ENCODE assay signal across 8 cellular contexts in the genomic region with DNA sequence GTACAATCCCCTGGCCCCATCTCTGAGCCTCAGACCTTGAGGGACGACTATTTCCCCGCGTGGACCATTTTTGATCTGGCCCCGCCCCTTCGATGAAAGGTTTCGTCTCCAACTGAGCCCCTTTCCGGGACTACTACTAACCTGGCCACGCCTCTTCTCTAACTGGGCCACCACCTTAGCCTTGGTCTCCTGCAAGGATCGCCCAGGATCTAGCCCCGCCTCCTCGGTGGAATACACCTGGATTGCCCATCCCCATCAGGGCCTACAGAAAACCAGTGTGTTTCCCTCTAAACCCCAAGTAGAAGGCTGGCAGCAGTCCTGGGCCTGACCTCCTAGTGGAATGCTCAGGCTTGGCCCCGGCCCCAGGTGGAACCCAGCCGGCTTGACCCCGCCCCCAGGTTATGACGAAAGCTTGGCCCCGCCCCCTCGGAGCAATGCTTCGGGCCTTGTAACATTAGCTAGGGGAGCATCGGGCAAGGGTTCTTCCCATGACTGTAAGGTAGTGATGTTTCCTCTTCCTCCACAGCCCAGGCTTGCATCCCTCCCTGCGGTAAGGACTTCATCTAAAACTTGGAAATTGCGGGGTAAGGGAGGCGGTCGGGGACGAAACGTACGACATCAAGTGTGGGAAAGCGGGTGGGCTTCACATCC. TPM values are rescaled to one million over a fixed set of nuclear protein-coding genes. Genes with fewer than 3 reads are reported as not detected.
DNase-seq lines count a peak whose midpoint lies in the region; ATAC-seq and TF ChIP-seq lines count a peak whose summit lies in the region.

No MANE protein-coding gene starts in this region.

- H3K4me3 Mint-ChIP-seq in activated CD4-positive, alpha-beta T cell treated with anti-CD3 and anti-CD28 coated beads, Interleukin-2, amount 10 ng/mL, durations not matched to agents 7 days and 5 days: peak overlapping the region; percentile 89
- peak overlapping the region; percentile 67 for H3K4me3 Mint-ChIP-seq in endodermal cell
- H3K4me3 Mint-ChIP-seq in stimulated activated naive CD8-positive, alpha-beta T cell treated with anti-CD3 and anti-CD28 coated beads, Interleukin-15, amount 100 ng/mL, for 72 hours: peak overlapping the region; percentile 87 to 91

- H3K27ac Mint-ChIP-seq in activated CD4-positive, alpha-beta T cell treated with anti-CD3 and anti-CD28 coated beads, Interleukin-2, amount 10 ng/mL, durations not matched to agents 7 days and 5 days: peak overlapping the region; percentile 50
- peak overlapping the region; percentile 97 for H3K27ac Mint-ChIP-seq in endodermal cell
- H3K27ac Mint-ChIP-seq in stimulated activated naive CD8-positive, alpha-beta T cell treated with anti-CD3 and anti-CD28 coated beads, Interleukin-15, amount 100 ng/mL, for 72 hours: peak overlapping the region in 1 of 2 donors; percentile 57

- H2BK5ac ChIP-seq in mesenchymal stem cell (ENCODE audit: low read depth, low read length, poor library complexity, severe bottlenecking): no peak overlapping the region

- no peak overlapping the region for H3K23ac ChIP-seq in mesenchymal stem cell (ENCODE audit: low read length in 2 of 2)

- H3K27me3 Mint-ChIP-seq in activated CD4-positive, alpha-beta T cell treated with anti-CD3 and anti-CD28 coated beads, Interleukin-2, amount 10 ng/mL, durations not matched to agents 7 days and 5 days: peaks cover 6% of the 10 kb centered on the region
- no peaks in the 10 kb centered on the region for H3K27me3 Mint-ChIP-seq in endodermal cell (ENCODE audit: insufficient read depth)
- peaks cover 18% of the 10 kb centered on the region for H3K27me3 Mint-ChIP-seq in stimulated activated naive CD8-positive, alpha-beta T cell treated with anti-CD3 and anti-CD28 coated beads, Interleukin-15, amount 100 ng/mL, for 72 hours

- H2AFZ ChIP-seq in mesenchymal stem cell (ENCODE audit: low read depth, low read length): no peak overlapping the region

- no peaks in the 10 kb centered on the region for H3K4me1 ChIP-seq in endodermal cell (ENCODE audit: control insufficient read depth, insufficient read depth, low read length)
- peaks cover 33% of the 10 kb centered on the region for H3K4me1 ChIP-seq in mesenchymal stem cell (ENCODE audit: control insufficient read depth, insufficient read depth, low read depth, low read length)

- peaks cover 17% of the 10 kb centered on the region for H3K79me1 ChIP-seq in mesenchymal stem cell (replicated peaks; ENCODE audit: low read length, poor library complexity, severe bottlenecking)

- H3K27me3 ChIP-seq in H7 (ENCODE audit: control insufficient read depth, insufficient read depth, low read length) (no peaks in the 10 kb centered on the region), endodermal cell (ENCODE audit: control insufficient read depth, insufficient read depth, low read length, poor library complexity, severe bottlenecking) (no peaks in the 10 kb centered on the region), mesenchymal stem cell (ENCODE audit: control insufficient read depth in 1 of 2, insufficient read depth in 1 of 2, low read length in 2 of 2) (no peaks in the 10 kb centered on the region)

- no peak overlapping the region for H2AK5ac ChIP-seq in mesenchymal stem cell (ENCODE audit: low read length, severe bottlenecking)

- H4K91ac ChIP-seq in mesenchymal stem cell (ENCODE audit: low read length): no peak overlapping the region

- H3K18ac ChIP-seq in mesenchymal stem cell (ENCODE audit: low read depth in 1 of 2, low read length in 2 of 2): no peak overlapping the region

- no peak overlapping the region for H2BK120ac ChIP-seq in mesenchymal stem cell (ENCODE audit: low read depth, low read length)

- peaks cover 31% of the 10 kb centered on the region for H3K4me1 Mint-ChIP-seq in activated CD4-positive, alpha-beta T cell treated with anti-CD3 and anti-CD28 coated beads, Interleukin-2, amount 10 ng/mL, durations not matched to agents 7 days and 5 days
- H3K4me1 Mint-ChIP-seq in endodermal cell: peaks cover 16% of the 10 kb centered on the region
- peaks cover 46% of the 10 kb centered on the region for H3K4me1 Mint-ChIP-seq in stimulated activated naive CD8-positive, alpha-beta T cell treated with anti-CD3 and anti-CD28 coated beads, Interleukin-15, amount 100 ng/mL, for 72 hours

- TF ChIP-seq CTCF in endodermal cell (conservative IDR thresholded peaks at IDR 0.05): no peak

- no peak overlapping the region for H4K8ac ChIP-seq in mesenchymal stem cell (ENCODE audit: low read length)

- WGBS in endodermal cell (ENCODE audit: insufficient coverage in 1 of 2, insufficient read length in 1 of 2), 2 experiments: 35 to 70% methylated on average over 14 to 27 of the region's 27 CpGs
- 51% methylated on average over 25 of the region's 27 CpGs for WGBS in mesenchymal stem cell

- peaks cover 5% of the 10 kb centered on the region for H3K9me3 Mint-ChIP-seq in activated CD4-positive, alpha-beta T cell treated with anti-CD3 and anti-CD28 coated beads, Interleukin-2, amount 10 ng/mL, durations not matched to agents 7 days and 5 days
- H3K9me3 Mint-ChIP-seq in endodermal cell: no peaks in the 10 kb centered on the region
- H3K9me3 Mint-ChIP-seq in stimulated activated naive CD8-positive, alpha-beta T cell treated with anti-CD3 and anti-CD28 coated beads, Interleukin-15, amount 100 ng/mL, for 72 hours: no peaks in the 10 kb centered on the region

- ATAC-seq in stimulated activated naive CD8-positive, alpha-beta T cell treated with anti-CD3 and anti-CD28 coated beads, Interleukin-15, amount 100 ng/mL, for 72 hours: no peak
- no peak for ATAC-seq in HG02798 (IDR thresholded peaks at IDR 0.05; ENCODE audit: poor library complexity, unreplicated experiment)
- no peak for ATAC-seq in GM18520 (IDR thresholded peaks at IDR 0.05; ENCODE audit: unreplicated experiment)

- H3K4ac ChIP-seq in mesenchymal stem cell (ENCODE audit: low read depth in 1 of 2, low read length in 2 of 2): no peak overlapping the region

- DNase-seq in H7 (peak; percentile 92), endodermal cell (peak; percentile 98), mesenchymal stem cell (peak; percentile 46), DMS79 (lab: John Stamatoyannopoulos, UW) (no peak)
- peak; percentile 27 for DNase-seq in activated CD4-positive, alpha-beta T cell treated with anti-CD3 and anti-CD28 coated beads, Interleukin-2, amount 10 ng/mL, durations not matched to agents 7 days and 5 days
- DNase-seq in stimulated activated naive CD8-positive, alpha-beta T cell treated with anti-CD3 and anti-CD28 coated beads, Interleukin-15, amount 100 ng/mL, for 72 hours: peak; percentile 51 to 52

- H3K9ac ChIP-seq in endodermal cell (ENCODE audit: extremely low read depth, low read length, poor library complexity, severe bottlenecking): peak overlapping the region; percentile 27
- H3K9ac ChIP-seq in mesenchymal stem cell (ENCODE audit: low read length): no peak overlapping the region

- no peak overlapping the region for H3K14ac ChIP-seq in mesenchymal stem cell (ENCODE audit: low read length in 2 of 2)

- no peaks in the 10 kb centered on the region for H3K9me3 ChIP-seq in endodermal cell (ENCODE audit: control insufficient read depth, low read length)
- H3K9me3 ChIP-seq in mesenchymal stem cell (ENCODE audit: control insufficient read depth, low read length): no peaks in the 10 kb centered on the region

- peaks cover 23% of the 10 kb centered on the region for H3K36me3 Mint-ChIP-seq in activated CD4-positive, alpha-beta T cell treated with anti-CD3 and anti-CD28 coated beads, Interleukin-2, amount 10 ng/mL, durations not matched to agents 7 days and 5 days (ENCODE audit: low read depth)
- peaks cover 62% of the 10 kb centered on the region for H3K36me3 Mint-ChIP-seq in endodermal cell (ENCODE audit: low read depth)

- H3K36me3 ChIP-seq in H7 (replicated peaks; ENCODE audit: control insufficient read depth, insufficient read depth, low read length) (peaks cover 4% of the 10 kb centered on the region), endodermal cell (ENCODE audit: control insufficient read depth, insufficient read depth, low read length) (peaks cover 89% of the 10 kb centered on the region), mesenchymal stem cell (ENCODE audit: control insufficient read depth in 1 of 2, insufficient read depth in 2 of 2, low read depth in 1 of 2, low read length in 2 of 2) (peaks cover 70 to 91% of the 10 kb centered on the region in 2 experiments)

- CTCF ChIA-PET in activated CD4-positive, alpha-beta T cell treated with anti-CD3 and anti-CD28 coated beads, Interleukin-2, amount 10 ng/mL, durations not matched to agents 7 days and 5 days (lab: Charles Lee): interaction anchor here (1.4 kb wide), 1 partner anchor 19 kb away, joined by 3 read pairs; no protein-coding TSS in a partner anchor

- H2BK12ac ChIP-seq in mesenchymal stem cell (ENCODE audit: low read length in 2 of 2): no peak overlapping the region

- H3K4me2 ChIP-seq in mesenchymal stem cell (ENCODE audit: low read length, poor library complexity, severe bottlenecking): no peak overlapping the region

- no peak overlapping the region for H2BK15ac ChIP-seq in mesenchymal stem cell (ENCODE audit: low read depth, poor library complexity, severe bottlenecking)

- H3K27ac ChIP-seq in endodermal cell (ENCODE audit: low read depth, low read length) (no peak overlapping the region), mesenchymal stem cell (ENCODE audit: low read length, poor library complexity, severe bottlenecking) (no peak overlapping the region)

- POLR2A ChIA-PET in activated CD4-positive, alpha-beta T cell treated with anti-CD3 and anti-CD28 coated beads, Interleukin-2, amount 10 ng/mL, durations not matched to agents 7 days and 5 days (lab: Charles Lee): no interaction called here

- H3K4me3 ChIP-seq in H7 (ENCODE audit: insufficient read depth, low read depth, low read length) (peak overlapping the region; percentile 76), endodermal cell (ENCODE audit: low read length) (peak overlapping the region; percentile 69), mesenchymal stem cell (ENCODE audit: insufficient read depth in 1 of 2, low read depth in 1 of 2, low read length in 2 of 2) (no peak overlapping the region)

RNA-seq across cellular contexts. Expression of a gene that starts 9.1 kb away (rescaled TPM):
- 6.3 and 15.0 TPM in 2 replicates for total RNA-seq in H7 (2014; rRNA removed; shearing (Covaris generic))
- total RNA-seq in activated CD4-positive, alpha-beta T cell treated with anti-CD3 and anti-CD28 coated beads, Interleukin-2, amount 10 ng/mL, durations not matched to agents 7 days and 5 days: 1 to 10 TPM; 3.1 to 3.9 TPM
- 10 to 100 TPM; 18.4 to 26.8 TPM for total RNA-seq in endodermal cell
- 33.8 TPM for polyA plus RNA-seq in endodermal cell (2013, experiment 1 of 2)
- 32.2 TPM for polyA plus RNA-seq in endodermal cell (2013, experiment 2 of 2)
- polyA plus RNA-seq in mesenchymal stem cell (2013, experiment 1 of 2): 8.8 TPM
- 7.1 TPM for polyA plus RNA-seq in mesenchymal stem cell (2013, experiment 2 of 2)

RNA-seq across cellular contexts. Expression of a gene that starts 21.6 kb away (rescaled TPM):
- total RNA-seq in H7 (2014; rRNA removed; shearing (Covaris generic)): 0.37 TPM in 1 of 2 replicates, not detected in the other
- total RNA-seq in activated CD4-positive, alpha-beta T cell treated with anti-CD3 and anti-CD28 coated beads, Interleukin-2, amount 10 ng/mL, durations not matched to agents 7 days and 5 days: not detected
- under 1 TPM in 1 of 2 donors, not detected in 1; 0.22 TPM for total RNA-seq in endodermal cell
- 0.78 TPM for polyA plus RNA-seq in endodermal cell (2013, experiment 1 of 2)
- polyA plus RNA-seq in endodermal cell (2013, experiment 2 of 2): 1.0 TPM
- not detected for polyA plus RNA-seq in mesenchymal stem cell (2013, experiment 1 of 2)
- not detected for polyA plus RNA-seq in mesenchymal stem cell (2013, experiment 2 of 2)

RNA-seq across cellular contexts. Expression of a gene that starts 49.5 kb away (rescaled TPM):
- not detected in 2 replicates for total RNA-seq in H7 (2014; rRNA removed; shearing (Covaris generic))
- total RNA-seq in activated CD4-positive, alpha-beta T cell treated with anti-CD3 and anti-CD28 coated beads, Interleukin-2, amount 10 ng/mL, durations not matched to agents 7 days and 5 days: not detected
- not detected for total RNA-seq in endodermal cell
- not detected for polyA plus RNA-seq in endodermal cell (2013, experiment 1 of 2)
- not detected for polyA plus RNA-seq in endodermal cell (2013, experiment 2 of 2)
- not detected for polyA plus RNA-seq in mesenchymal stem cell (2013, experiment 1 of 2)
- polyA plus RNA-seq in mesenchymal stem cell (2013, experiment 2 of 2): not detected

RNA-seq across cellular contexts. Expression of a gene that starts 55.6 kb away (rescaled TPM):
- total RNA-seq in H7 (2014; rRNA removed; shearing (Covaris generic)): not detected in 2 replicates
- not detected for total RNA-seq in activated CD4-positive, alpha-beta T cell treated with anti-CD3 and anti-CD28 coated beads, Interleukin-2, amount 10 ng/mL, durations not matched to agents 7 days and 5 days
- total RNA-seq in endodermal cell: not detected
- polyA plus RNA-seq in endodermal cell (2013, experiment 1 of 2): not detected
- polyA plus RNA-seq in endodermal cell (2013, experiment 2 of 2): 0.12 TPM
- not detected for polyA plus RNA-seq in mesenchymal stem cell (2013, experiment 1 of 2)
- not detected for polyA plus RNA-seq in mesenchymal stem cell (2013, experiment 2 of 2)

RNA-seq across cellular contexts. Expression of a gene that starts 58.8 kb away (rescaled TPM):
- total RNA-seq in H7 (2014; rRNA removed; shearing (Covaris generic)): not detected in 2 replicates
- total RNA-seq in activated CD4-positive, alpha-beta T cell treated with anti-CD3 and anti-CD28 coated beads, Interleukin-2, amount 10 ng/mL, durations not matched to agents 7 days and 5 days: not detected
- total RNA-seq in endodermal cell: under 1 TPM in 1 of 2 donors, not detected in 1; 0.11 TPM
- not detected for polyA plus RNA-seq in endodermal cell (2013, experiment 1 of 2)
- polyA plus RNA-seq in endodermal cell (2013, experiment 2 of 2): not detected
- not detected for polyA plus RNA-seq in mesenchymal stem cell (2013, experiment 1 of 2)
- not detected for polyA plus RNA-seq in mesenchymal stem cell (2013, experiment 2 of 2)

Comparison
In these comparisons a context has a peak if more than half of its experiments do, and no peak if none do; other contexts are left out.
1. H3K4me3 ChIP-seq: peak in H7 (single experiment) and endodermal cell (single experiment); none in mesenchymal stem cell (0 of 2).
2. Peak in every context shown above with its lines, with median percentiles within 50 percentile points of each other: H3K4me3 Mint-ChIP-seq.